ENCODE assay signal across 10 cellular contexts in the genomic region with DNA sequence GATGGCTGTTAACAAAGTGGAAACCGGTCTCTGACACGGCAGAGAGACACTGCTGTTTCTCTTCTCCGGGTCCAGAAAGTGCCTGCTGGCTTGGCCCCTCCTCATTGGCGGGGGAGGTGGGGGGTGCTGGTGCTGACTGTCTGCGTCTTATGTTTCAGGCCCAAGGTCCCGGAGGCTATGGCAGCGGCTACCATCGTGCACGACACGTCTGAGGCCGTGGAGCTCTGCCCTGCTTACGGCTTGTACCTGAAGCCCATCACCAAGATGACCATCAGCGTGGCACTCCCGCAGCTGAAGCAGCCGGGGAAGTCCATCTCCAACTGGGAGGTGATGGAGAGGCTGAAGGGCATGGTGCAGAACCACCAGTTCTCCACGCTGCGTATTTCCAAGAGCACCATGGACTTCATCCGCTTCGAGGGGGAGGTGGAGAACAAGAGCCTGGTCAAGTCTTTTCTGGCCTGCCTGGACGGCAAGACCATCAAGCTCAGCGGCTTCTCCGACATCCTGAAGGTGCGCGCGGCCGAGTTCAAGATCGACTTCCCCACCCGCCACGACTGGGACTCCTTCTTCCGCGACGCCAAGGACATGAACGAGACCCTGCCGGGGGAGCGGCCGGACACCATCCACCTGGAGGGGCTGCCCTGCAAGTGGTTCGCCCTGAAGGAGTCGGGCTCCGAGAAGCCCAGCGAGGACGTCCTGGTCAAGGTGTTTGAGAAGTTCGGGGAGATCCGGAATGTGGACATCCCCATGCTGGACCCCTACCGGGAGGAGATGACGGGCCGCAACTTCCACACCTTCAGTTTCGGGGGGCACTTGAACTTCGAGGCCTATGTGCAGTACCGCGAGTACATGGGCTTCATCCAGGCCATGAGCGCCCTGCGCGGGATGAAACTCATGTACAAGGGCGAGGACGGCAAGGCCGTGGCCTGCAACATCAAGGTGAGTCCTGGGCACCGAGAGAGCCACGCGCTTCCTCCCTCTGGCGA. TPM values are rescaled to one million over a fixed set of nuclear protein-coding genes. Genes with fewer than 3 reads are reported as not detected.
DNase-seq lines count a peak whose midpoint lies in the region; ATAC-seq and TF ChIP-seq lines count a peak whose summit lies in the region.
"Had no signal": no experiment of that assay in that cellular context is flagged by ENCODE, and none has a peak within 500 bp of the region (broad histone marks: within the 10 kb centered on the region; RNA-seq: fewer than 3 reads in every experiment).

No MANE protein-coding gene starts in this region.

- H3K36me3 Mint-ChIP-seq in CD4-positive, alpha-beta T cell (ENCODE audit: low read depth) = peaks cover 66% of the 10 kb centered on the region
- H3K36me3 Mint-ChIP-seq in neural crest cell (ENCODE audit: low read depth) = no peaks in the 10 kb centered on the region

- H3K27me3 ChIP-seq in CD4-positive, alpha-beta T cell (ENCODE audit: control insufficient read depth, insufficient read depth, low read length) = no peaks in the 10 kb centered on the region
- no peaks in the 10 kb centered on the region for H3K27me3 ChIP-seq in effector memory CD4-positive, alpha-beta T cell (replicated peaks; ENCODE audit: control insufficient read depth, insufficient read depth, low read length, poor library complexity, severe bottlenecking)

- CTCF ChIA-PET in CD4-positive, alpha-beta T cell (lab: Charles Lee) = no interaction called here

- no peaks in the 10 kb centered on the region for H3K9me3 ChIP-seq in CD4-positive, alpha-beta T cell (ENCODE audit: control insufficient read depth, low read length)
- H3K9me3 ChIP-seq in effector memory CD4-positive, alpha-beta T cell (ENCODE audit: control insufficient read depth, low read length) = no peaks in the 10 kb centered on the region

- H3K4me1 Mint-ChIP-seq in CD4-positive, alpha-beta T cell (ENCODE audit: low read depth) = peaks cover 36% of the 10 kb centered on the region
- peaks cover 13% of the 10 kb centered on the region for H3K4me1 Mint-ChIP-seq in neural crest cell

- H3K9me3 Mint-ChIP-seq in CD4-positive, alpha-beta T cell = no peaks in the 10 kb centered on the region
- H3K9me3 Mint-ChIP-seq in neural crest cell = no peaks in the 10 kb centered on the region

- H3K27ac ChIP-seq in CD4-positive, alpha-beta T cell (ENCODE audit: low read depth, low read length) = peak overlapping the region; percentile 53
- peak overlapping the region; percentile 86 for H3K27ac ChIP-seq in effector memory CD4-positive, alpha-beta T cell (ENCODE audit: insufficient read depth, low read length, poor library complexity, severe bottlenecking)

- H3K27me3 Mint-ChIP-seq in CD4-positive, alpha-beta T cell = no peaks in the 10 kb centered on the region
- H3K27me3 Mint-ChIP-seq in neural crest cell (ENCODE audit: low read depth) = no peaks in the 10 kb centered on the region

- peak overlapping the region; percentile 90 for H3K27ac Mint-ChIP-seq in CD4-positive, alpha-beta T cell
- H3K27ac Mint-ChIP-seq in neural crest cell (ENCODE audit: unreplicated experiment) = peak overlapping the region; percentile 27

- no peak for TF ChIP-seq POLR2A in NB4 (IDR thresholded peaks at IDR 0.05; ENCODE audit: extremely low read depth, insufficient read length)

- H3K4me3 ChIP-seq in NB4 (ENCODE audit: low read depth, low read length) = peak overlapping the region; percentile 78
- peak overlapping the region; percentile 76 for H3K4me3 ChIP-seq in effector memory CD4-positive, alpha-beta T cell (ENCODE audit: insufficient read depth, low read depth, low read length, poor library complexity, severe bottlenecking)

- peak overlapping the region; percentile 94 for H3K4me3 Mint-ChIP-seq in CD4-positive, alpha-beta T cell
- H3K4me3 Mint-ChIP-seq in neural crest cell = peak overlapping the region; percentile 95

- H3K4me1 ChIP-seq in effector memory CD4-positive, alpha-beta T cell (ENCODE audit: control insufficient read depth, insufficient read depth, low read length, poor library complexity, severe bottlenecking) = peaks cover 10% of the 10 kb centered on the region

- intact Hi-C loops in CD4-positive, alpha-beta T cell (cut with DNase I, micrococcal nuclease) = loop anchor here (2.0 to 10.0 kb wide), 4 partner anchors 201 to 1014 kb away; a partner anchor contains a TSS

- POLR2A ChIA-PET in CD4-positive, alpha-beta T cell (lab: Charles Lee) = no interaction called here

- DNase-seq in CD4-positive, alpha-beta T cell = no peak
- DNase-seq in NB4 (ENCODE audit: low read depth) = no peak
- no peak for DNase-seq in effector memory CD4-positive, alpha-beta T cell
- no peak for DNase-seq in neural crest cell (ENCODE audit: low read depth, low spot score)
- DNase-seq in NCI-H2196 (lab: John Stamatoyannopoulos, UW; ENCODE audit: unreplicated experiment) = no peak
- no peak for DNase-seq in NCI-H748 (lab: John Stamatoyannopoulos, UW; ENCODE audit: unreplicated experiment)
- no peak for DNase-seq in epidermal melanocyte (ENCODE audit: insufficient read length, low spot score)
- no peak for DNase-seq in amygdala (lab: John Stamatoyannopoulos, UW)
- DNase-seq: NCI-H1436 treated with DMSO at 0.1 percent for 48 hours had no signal

- no peak for ATAC-seq in CD4-positive, alpha-beta T cell (ENCODE audit: poor library complexity)

- peaks cover 49% of the 10 kb centered on the region for H3K36me3 ChIP-seq in effector memory CD4-positive, alpha-beta T cell (ENCODE audit: control insufficient read depth, insufficient read depth, low read length)

- TF ChIP-seq CTCF in CD4-positive, alpha-beta T cell (IDR thresholded peaks at IDR 0.05) = no peak
- TF ChIP-seq CTCF in NB4 (IDR thresholded peaks at IDR 0.05; ENCODE audit: low read depth, low read length) (no peak), neural crest cell (conservative IDR thresholded peaks at IDR 0.05) (no peak)

RNA-seq across cellular contexts. Expression of a gene that starts 2.2 kb away (rescaled TPM):
- 100 to 1,000 TPM; 143 to 149 TPM for total RNA-seq in CD4-positive, alpha-beta T cell
- 43.9 and 44.0 TPM in 2 replicates for total RNA-seq in neural crest cell

RNA-seq across cellular contexts. Expression of a gene that starts 21.3 kb away (rescaled TPM):
- total RNA-seq in CD4-positive, alpha-beta T cell = under 1 TPM; 0.36 to 0.50 TPM
- total RNA-seq in neural crest cell = 0.44 TPM in 1 of 2 replicates, not detected in the other
- total RNA-seq: renal cortical epithelial cell had no signal

RNA-seq across cellular contexts. Expression of a gene that starts 56.6 kb away (rescaled TPM):
- 100 to 1,000 TPM; 139 TPM for total RNA-seq in CD4-positive, alpha-beta T cell
- total RNA-seq in neural crest cell = not detected in 2 replicates

Comparison
In these comparisons a context has a peak if more than half of its experiments do, and no peak if none do; other contexts are left out.
1. RNA of a gene that starts 56.6 kb away (total RNA-seq): 139 TPM in CD4-positive, alpha-beta T cell; not detected in neural crest cell; every median in the first group is over 100 times any median in the second.